8 cellular contexts compared by ENCODE assay signal in the genomic region with DNA sequence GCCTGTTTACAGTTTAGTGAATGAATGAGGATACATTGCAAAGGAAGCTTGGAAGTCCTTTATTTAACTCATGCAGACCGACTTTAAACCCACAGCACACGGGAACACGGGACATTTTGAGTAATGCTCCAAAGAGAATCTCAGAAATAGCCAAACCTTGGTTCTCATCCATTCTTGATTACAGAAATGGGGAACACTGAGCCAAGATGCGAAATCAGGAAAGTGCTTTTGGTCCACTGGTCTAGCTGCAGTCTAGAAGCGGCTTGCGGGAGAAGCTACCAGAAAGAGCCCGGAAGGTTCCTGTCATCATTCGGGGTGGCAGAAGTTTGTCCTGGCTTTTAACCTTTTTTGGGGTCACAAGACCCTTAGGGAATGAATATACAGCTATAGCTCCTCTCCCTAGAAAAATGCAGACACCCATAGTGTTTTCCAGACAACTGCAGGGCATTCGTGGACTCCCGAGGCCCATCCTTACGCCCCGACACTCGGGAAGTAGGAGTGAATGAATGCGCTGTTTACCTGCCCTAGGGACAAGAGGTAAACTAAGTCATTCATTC. TPM values are rescaled to one million over a fixed set of nuclear protein-coding genes. Genes with fewer than 3 reads are reported as not detected.
DNase-seq lines count a peak whose midpoint lies in the region; ATAC-seq, FAIRE-seq and TF ChIP-seq lines count a peak whose summit lies in the region.

No MANE protein-coding gene starts in this region.

- FAIRE-seq in urothelium cell line (lab: Jason Lieb, UNC) = no peak

- H3K4me3 ChIP-seq in ACC112 (ENCODE audit: low read depth, low read length) = peak overlapping the region; percentile 96
- peak overlapping the region; percentile 47 to 91 for H3K4me3 ChIP-seq in cardiac fibroblast (replicated peaks in 1 of 2; ENCODE audit: low read depth in 2 of 2, low read length in 2 of 2)
- peak overlapping the region; percentile 82 to 95 for H3K4me3 ChIP-seq in mucosa of rectum (ENCODE audit: low read length in 2 of 2)

- H3K9me3 ChIP-seq in mucosa of rectum (ENCODE audit: control insufficient read depth in 2 of 2, low read length in 2 of 2) = no peaks in the 10 kb centered on the region

- H3K27me3 ChIP-seq in ACC112 (ENCODE audit: insufficient read depth, low read length) = no peaks in the 10 kb centered on the region
- no peaks in the 10 kb centered on the region for H3K27me3 ChIP-seq in mucosa of rectum (ENCODE audit: control insufficient read depth in 2 of 2, insufficient read depth in 2 of 2, low read length in 2 of 2)

- H2AFZ ChIP-seq in ACC112 (ENCODE audit: low read length, unreplicated experiment) = peak overlapping the region; percentile 81

- H3K9me3 Mint-ChIP-seq in IgD-negative memory B cell = no peaks in the 10 kb centered on the region

- H3K4me1 ChIP-seq in ACC112 (ENCODE audit: control insufficient read depth, insufficient read depth, low read length, unreplicated experiment) = peaks cover 28% of the 10 kb centered on the region
- H3K4me1 ChIP-seq in mucosa of rectum (ENCODE audit: control insufficient read depth in 2 of 2, insufficient read depth in 2 of 2, low read length in 2 of 2) = peaks cover 17 to 19% of the 10 kb centered on the region in 2 donors

- peaks cover 20 to 25% (median 21%) of the 10 kb centered on the region in 3 donors for H3K4me1 Mint-ChIP-seq in IgD-negative memory B cell

- DNase-seq in cardiac fibroblast (ENCODE audit: low read depth in 2 of 2) = no peak
- no peak for DNase-seq in NCI-H2029 (lab: John Stamatoyannopoulos, UW)
- DNase-seq in urothelium cell line (ENCODE audit: low spot score) = no peak
- DNase-seq in globus pallidus (ENCODE audit: low spot score) = no peak

- TF ChIP-seq CTCF in cardiac fibroblast (IDR thresholded peaks at IDR 0.05; ENCODE audit: low read depth, low read length) = no peak

- H3K36me3 Mint-ChIP-seq in IgD-negative memory B cell = no peaks in the 10 kb centered on the region

- H3K27me3 Mint-ChIP-seq in IgD-negative memory B cell = no peaks in the 10 kb centered on the region

- H3K36me3 ChIP-seq in ACC112 (ENCODE audit: insufficient read depth, low read length) = no peaks in the 10 kb centered on the region
- H3K36me3 ChIP-seq in mucosa of rectum (ENCODE audit: control insufficient read depth in 2 of 2, insufficient read depth in 2 of 2, low read length in 2 of 2) = no peaks in the 10 kb centered on the region

- peak overlapping the region in 2 of 3 donors; percentile 25 to 84 for H3K27ac Mint-ChIP-seq in IgD-negative memory B cell

- H3K79me2 ChIP-seq in ACC112 (ENCODE audit: control insufficient read depth, insufficient read depth, low read length, unreplicated experiment) = peaks cover 43% of the 10 kb centered on the region

- H3K4me3 Mint-ChIP-seq in IgD-negative memory B cell = peak overlapping the region; percentile 78 to 87 (median 84)

- peak overlapping the region; percentile 92 to 93 for H3K9ac ChIP-seq in mucosa of rectum (ENCODE audit: low read depth in 1 of 2, low read length in 2 of 2)

- H3K27ac ChIP-seq in ACC112 (ENCODE audit: low read depth, low read length) (no peak overlapping the region), mucosa of rectum (ENCODE audit: low read depth in 2 of 2, low read length in 2 of 2) (peak overlapping the region; percentile 89 to 90)

- no peak for ATAC-seq in HG03196 (IDR thresholded peaks at IDR 0.05; ENCODE audit: unreplicated experiment)

RNA-seq across cellular contexts. Expression of a gene that starts 0.5 kb away (rescaled TPM):
- polyA plus RNA-seq in IgD-negative memory B cell = 2.2 TPM
